10 cellular contexts compared by ENCODE assay signal in genomic region chr11:123020968-123021367, GRCh38. TPM values are rescaled to one million over a fixed set of nuclear protein-coding genes. Genes with fewer than 3 reads are reported as not detected.
DNase-seq lines count a peak whose midpoint lies in the region; ATAC-seq, FAIRE-seq and TF ChIP-seq lines count a peak whose summit lies in the region.
"Had no signal": no experiment of that assay in that cellular context is flagged by ENCODE, and none has a peak within 500 bp of the region (broad histone marks: within the 10 kb centered on the region; RNA-seq: fewer than 3 reads in every experiment).

No MANE protein-coding gene starts in this region.

- no peak overlapping the region for H2AK5ac ChIP-seq in IMR-90 (ENCODE audit: low read depth, low read length)

- no peak overlapping the region for H4K8ac ChIP-seq in IMR-90 (ENCODE audit: low read depth in 2 of 2, low read length in 2 of 2)

- no peak overlapping the region for H3K56ac ChIP-seq in IMR-90 (ENCODE audit: extremely low read depth, insufficient read depth, low read length)

- no peak overlapping the region for H3K27ac Mint-ChIP-seq in CD8-positive, alpha-beta T cell

- no peak overlapping the region for H2AK9ac ChIP-seq in IMR-90 (replicated peaks; ENCODE audit: low read depth, low read length, poor library complexity)

- H3K9me1 ChIP-seq in IMR-90 (ENCODE audit: insufficient read depth, low read length) = no peaks in the 10 kb centered on the region; the same call in 1 of the 2 replicates

- no peak overlapping the region for H4K5ac ChIP-seq in IMR-90 (ENCODE audit: low read depth, low read length)

- no peak overlapping the region for H2BK120ac ChIP-seq in IMR-90 (ENCODE audit: low read depth, low read length)

- CTCF ChIA-PET in CD8-positive, alpha-beta T cell (lab: Charles Lee) = interaction anchor here (0.7 to 4.3 kb wide), 21 partner anchors 10 to 443 kb away, joined by 3 to 37 read pairs (median 4); no protein-coding TSS in a partner anchor
- CTCF ChIA-PET in IMR-90 (lab: Yijun Ruan, JAX) = interaction anchor here (0.6 to 3.4 kb wide), 19 partner anchors 9 to 392 kb away, joined by 3 to 53 read pairs (median 3); no protein-coding TSS in a partner anchor

- in situ Hi-C loops in IMR-90 (cut with MboI; ENCODE audit: low sequenced_read_pairs) (loop anchor here (5.0 to 10.0 kb wide), 3 partner anchors 149 to 416 kb away; no protein-coding TSS in a partner anchor), astrocyte of the cerebellum (cut with HindIII; ENCODE audit: low sequenced_read_pairs) (loop anchor here (10.0 kb wide), 1 partner anchor 156 kb away; no protein-coding TSS in a partner anchor)

- FAIRE-seq in RCC 7860 (lab: Jason Lieb, UNC) = peak; percentile 10

- peaks cover 7% of the 10 kb centered on the region for H3K4me1 Mint-ChIP-seq in CD8-positive, alpha-beta T cell (ENCODE audit: low read depth)

- H2BK15ac ChIP-seq in IMR-90 (ENCODE audit: low read depth, low read length) = no peak overlapping the region

- H4K91ac ChIP-seq in IMR-90 (ENCODE audit: insufficient read depth, low read depth, low read length) = no peak overlapping the region

- H3K4ac ChIP-seq in IMR-90 (ENCODE audit: low read depth, low read length) = no peak overlapping the region

- no peaks in the 10 kb centered on the region for H3K79me1 ChIP-seq in IMR-90 (ENCODE audit: low read depth in 1 of 2, low read length in 2 of 2)

- no peaks in the 10 kb centered on the region for H3K36me3 Mint-ChIP-seq in CD8-positive, alpha-beta T cell

- peak; percentile 77 for ATAC-seq in CD8-positive, alpha-beta T cell
- ATAC-seq in GM18861 (IDR thresholded peaks at IDR 0.05; ENCODE audit: unreplicated experiment) (peak; percentile 68), IMR-90 (ENCODE audit: low read depth) (peak; percentile 90), left lung (peak; percentile 90), HG03457 (IDR thresholded peaks at IDR 0.05; ENCODE audit: unreplicated experiment) (no peak), aorta (ENCODE audit: low FRiP score) (no peak)

- no TSS peak for BruUV-seq in IMR-90 (replicated peaks; lab: Mats Ljungman, UMichigan)

- no peaks in the 10 kb centered on the region for H3K9me3 Mint-ChIP-seq in CD8-positive, alpha-beta T cell

- POLR2A ChIA-PET in CD8-positive, alpha-beta T cell (lab: Charles Lee) = interaction anchor here (1.1 to 1.5 kb wide), 2 partner anchors 41 to 157 kb away, joined by 4 read pairs; partner anchors contain the start of gene HSPA8
- POLR2A ChIA-PET in IMR-90 (lab: Charles Lee; ENCODE audit: unreplicated experiment) = no interaction called here

- dilution Hi-C loops in IMR-90 (cut with HindIII; ENCODE audit: low sequenced_read_pairs, unreplicated experiment) = no loop called here

- no peak overlapping the region for H3K4me2 ChIP-seq in IMR-90 (ENCODE audit: low read depth, low read length)

- no peak overlapping the region for H3K14ac ChIP-seq in IMR-90 (replicated peaks; ENCODE audit: low read depth, low read length)

- no peaks in the 10 kb centered on the region for H3K36me3 ChIP-seq in CD8-positive, alpha-beta T cell (ENCODE audit: insufficient read depth, low read length)
- H3K36me3 ChIP-seq in IMR-90 (ENCODE audit: control insufficient read depth, insufficient read depth, low read length) (no peaks in the 10 kb centered on the region), left lung (no peaks in the 10 kb centered on the region), aorta (ENCODE audit: control insufficient read depth in 1 of 2, insufficient read depth in 2 of 2, low read length in 1 of 2) (no peaks in the 10 kb centered on the region)
- H3K36me3 ChIP-seq: SJSA1 had no signal

- intact Hi-C loops in CD8-positive, alpha-beta T cell (cut with DNase I, micrococcal nuclease) = loop anchor here (5.0 to 10.0 kb wide), 2 partner anchors 389 to 396 kb away; no protein-coding TSS in a partner anchor
- intact Hi-C loops in IMR-90 (cut with micrococcal nuclease) = loop anchor here (10.0 kb wide), 1 partner anchor 454 kb away; no protein-coding TSS in a partner anchor
- intact Hi-C loops in left lung (cut with DNase I) = loop anchor here in 1 of 2 donors (5.0 kb wide), 1 partner anchor 154 kb away; no protein-coding TSS in a partner anchor
- intact Hi-C loops in aorta (cut with DNase I) = no loop called here

- no peak for TF ChIP-seq POLR2A in IMR-90 (IDR thresholded peaks at IDR 0.05; ENCODE audit: low read depth, low read length)

- peak; percentile 55 for TF ChIP-seq CTCF in CD8-positive, alpha-beta T cell (IDR thresholded peaks at IDR 0.05)
- TF ChIP-seq CTCF in IMR-90 (conservative IDR thresholded peaks at IDR 0.05; ENCODE audit: low read depth, low read length) (peak; percentile 70), astrocyte of the cerebellum (IDR thresholded peaks at IDR 0.05; ENCODE audit: low read depth, low read length, missing control alignments) (peak; percentile 78), left lung (IDR thresholded peaks at IDR 0.05) (peak; percentile 51 to 61)

- no CpG with 5 or more reads among the region's 2 CpGs for WGBS in IMR-90 (ENCODE audit: extremely low coverage in 2 of 2, insufficient read length in 1 of 2), 2 experiments
- 50 to 55% methylated on average over 2 of the region's 2 CpGs for WGBS in aorta, 2 donors

- no peak overlapping the region for H2BK20ac ChIP-seq in IMR-90 (ENCODE audit: low read depth, low read length)

- H4K20me1 ChIP-seq in IMR-90 (ENCODE audit: insufficient read depth, low read length) = no peaks in the 10 kb centered on the region

- peak in 3 of 7 experiments; percentile 5 to 20 (median 17) for DNase-seq in CD8-positive, alpha-beta T cell
- DNase-seq in IMR-90 = peak; percentile 49
- DNase-seq in RCC 7860 (ENCODE audit: low spot score) = peak; percentile 28
- peak; percentile 12 for DNase-seq in astrocyte of the cerebellum (ENCODE audit: low read depth)
- DNase-seq in left lung = peak in 1 of 2 donors; percentile 41
- DNase-seq in aorta = no peak

- H3K27me3 ChIP-seq in CD8-positive, alpha-beta T cell (ENCODE audit: insufficient read depth, low read length) = no peaks in the 10 kb centered on the region
- peaks cover 35% of the 10 kb centered on the region for H3K27me3 ChIP-seq in IMR-90 (ENCODE audit: control insufficient read depth, insufficient read depth, low read length)
- H3K27me3 ChIP-seq in left lung = peaks cover 0 to 18% of the 10 kb centered on the region in 2 donors
- no peaks in the 10 kb centered on the region for H3K27me3 ChIP-seq in aorta (ENCODE audit: control insufficient read depth in 1 of 2, insufficient read depth in 2 of 2, low read length in 1 of 2)
- H3K27me3 ChIP-seq: SJSA1 had no signal

- no peak overlapping the region for H2BK5ac ChIP-seq in IMR-90 (ENCODE audit: low read depth, low read length, poor library complexity, severe bottlenecking)

- H3K27me3 Mint-ChIP-seq in CD8-positive, alpha-beta T cell (ENCODE audit: low read depth) = peaks cover 2% of the 10 kb centered on the region

- H3K4me3 ChIP-seq in CD8-positive, alpha-beta T cell (ENCODE audit: low read depth, low read length) = no peak overlapping the region
- no peak overlapping the region for H3K4me3 ChIP-seq in IMR-90 (ENCODE audit: insufficient read depth, low read depth, low read length)
- no peak overlapping the region for H3K4me3 ChIP-seq in astrocyte of the cerebellum (ENCODE audit: low read depth, low read length)
- H3K4me3 ChIP-seq in left lung = no peak overlapping the region
- H3K4me3 ChIP-seq in aorta (ENCODE audit: low read length in 2 of 2) = no peak overlapping the region
- H3K4me3 ChIP-seq: SJSA1 had no signal

- no peak overlapping the region for H3K9ac ChIP-seq in IMR-90 (ENCODE audit: low read depth, low read length)
- H3K9ac ChIP-seq: parathyroid adenoma had no signal

- no peak overlapping the region for H3K18ac ChIP-seq in IMR-90 (ENCODE audit: low read depth, low read length)

- no peak overlapping the region for H2AFZ ChIP-seq in IMR-90 (replicated peaks; ENCODE audit: low read length, poor library complexity)
- H2AFZ ChIP-seq: parathyroid adenoma had no signal

- H3K23ac ChIP-seq in IMR-90 (ENCODE audit: low read depth, low read length) = no peak overlapping the region

- no peak overlapping the region for H3K27ac ChIP-seq in CD8-positive, alpha-beta T cell (ENCODE audit: low read depth, low read length)
- H3K27ac ChIP-seq in IMR-90 (ENCODE audit: insufficient read depth, low read length) (no peak overlapping the region), left lung (no peak overlapping the region), aorta (ENCODE audit: low read depth in 1 of 2, low read length in 2 of 2) (no peak overlapping the region)
- H3K27ac ChIP-seq: parathyroid adenoma, SJSA1 had no signal

- H3K4me1 ChIP-seq in CD8-positive, alpha-beta T cell (ENCODE audit: insufficient read depth, low read length) = no peaks in the 10 kb centered on the region
- H3K4me1 ChIP-seq in IMR-90 (ENCODE audit: control insufficient read depth, insufficient read depth, low read length) (no peaks in the 10 kb centered on the region), left lung (peaks cover 4 to 10% of the 10 kb centered on the region in 2 donors), aorta (ENCODE audit: control insufficient read depth in 1 of 2, insufficient read depth in 2 of 2, low read length in 2 of 2) (no peaks in the 10 kb centered on the region)
- H3K4me1 ChIP-seq: parathyroid adenoma had no signal

- no peaks in the 10 kb centered on the region for H3K9me3 ChIP-seq in CD8-positive, alpha-beta T cell (ENCODE audit: low read length)
- no peaks in the 10 kb centered on the region for H3K9me3 ChIP-seq in IMR-90 (ENCODE audit: control insufficient read depth, insufficient read depth, low read length)
- H3K9me3 ChIP-seq in left lung = no peaks in the 10 kb centered on the region
- no peaks in the 10 kb centered on the region for H3K9me3 ChIP-seq in aorta (ENCODE audit: control insufficient read depth, low read length)
- H3K9me3 ChIP-seq: SJSA1 had no signal

- peak; percentile 63 for TF ChIP-seq RAD21 in IMR-90 (IDR thresholded peaks at IDR 0.05; ENCODE audit: low read length)

- H3K4me3 Mint-ChIP-seq in CD8-positive, alpha-beta T cell = no peak overlapping the region

TF ChIP-seq in IMR-90, 13 proteins besides CTCF, POLR2A, EP300 and RAD21 (continues in another document):
- no peak for TF ChIP-seq FOS (IDR thresholded peaks at IDR 0.05; ENCODE audit: low read depth, low read length)

RNA-seq across cellular contexts. Expression of gene BSX, which starts 39.3 kb away (rescaled TPM):
- not detected for total RNA-seq in CD8-positive, alpha-beta T cell
- total RNA-seq in IMR-90 (2012; rRNA removed) = not detected in 2 replicates
- polyA plus RNA-seq in IMR-90 (2012; rRNA removed) = not detected in 2 replicates
- not detected in 2 replicates for polyA plus RNA-seq in IMR-90 (2012; cell fraction: cytosol; rRNA removed)
- not detected in 2 replicates for polyA plus RNA-seq in IMR-90 (2012; cell fraction: nucleus; rRNA removed; ENCODE audit: low replicate concordance)
- total RNA-seq in left lung = not detected
- total RNA-seq in aorta = not detected
- not detected for polyA plus RNA-seq in aorta
- total RNA-seq: SJSA1 had no signal

RNA-seq across cellular contexts. Expression of gene HSPA8, which starts 41.0 kb away (rescaled TPM):
- total RNA-seq in CD8-positive, alpha-beta T cell = 100 to 1,000 TPM; 748 to 798 TPM
- total RNA-seq in IMR-90 (2012; rRNA removed) = 4,053 and 4,346 TPM in 2 replicates
- polyA plus RNA-seq in IMR-90 (2012; rRNA removed) = 2,309 and 2,607 TPM in 2 replicates
- polyA plus RNA-seq in IMR-90 (2012; cell fraction: cytosol; rRNA removed) = 891 and 1,297 TPM in 2 replicates
- 378 and 1,026 TPM in 2 replicates for polyA plus RNA-seq in IMR-90 (2012; cell fraction: nucleus; rRNA removed; ENCODE audit: low replicate concordance)
- 1,000 to 10,000 TPM; 1,083 to 1,275 TPM for total RNA-seq in left lung
- total RNA-seq in aorta = 100 to 1,000 TPM; 543 to 888 TPM
- 100 to 1,000 TPM; 320 to 445 TPM for polyA plus RNA-seq in aorta

Comparison
In these comparisons a context has a peak if more than half of its experiments do, and no peak if none do; other contexts are left out.
1. ATAC-seq: peak in CD8-positive, alpha-beta T cell (single experiment), GM18861 (single experiment), IMR-90 (single experiment) and left lung (single experiment); none in HG03457 (single experiment) and aorta (single experiment).
2. DNase-seq: peak in IMR-90 (single experiment), RCC 7860 (single experiment) and astrocyte of the cerebellum (single experiment); none in aorta (0 of 2).
3. intact Hi-C loops: an anchor here in CD8-positive, alpha-beta T cell (5.0 to 10.0 kb wide) and IMR-90 (10.0 kb wide); none called in aorta.
4. Peak in every context shown above with its lines, with median percentiles within 50 percentile points of each other: CTCF ChIP-seq.